Comparison of ENCODE assay signal across 16 cellular contexts in genomic region chr9:88984543-88984883, GRCh38. TPM values are rescaled to one million over a fixed set of nuclear protein-coding genes. Genes with fewer than 3 reads are reported as not detected.
A peak's percentile ranks its signal among the peaks of the same experiment; 100 is the strongest.
DNase-seq lines count a peak whose midpoint lies in the region; ATAC-seq and TF ChIP-seq lines count a peak whose summit lies in the region.
"Had no signal": no experiment of that assay in that cellular context is flagged by ENCODE, and none has a peak within 500 bp of the region (broad histone marks: within the 10 kb centered on the region; RNA-seq: fewer than 3 reads in every experiment).

No MANE protein-coding gene starts in this region.

- H3K27me3 ChIP-seq in PC-3 (ENCODE audit: low read length) (no peaks in the 10 kb centered on the region), foreskin keratinocyte (peaks cover 3% of the 10 kb centered on the region), prostate gland (replicated peaks; ENCODE audit: insufficient read depth) (no peaks in the 10 kb centered on the region)
- H3K27me3 ChIP-seq in CD8-positive, alpha-beta memory T cell (ENCODE audit: insufficient read depth, low read length, poor library complexity, severe bottlenecking): no peaks in the 10 kb centered on the region

- intact Hi-C loops in PC-3 (cut with micrococcal nuclease): no loop called here
- intact Hi-C loops in prostate gland (cut with DNase I): no loop called here

- TF ChIP-seq POLR2A in prostate gland (IDR thresholded peaks at IDR 0.05): no peak

- DNase-seq in PC-3 (peak; percentile 28), epithelial cell of esophagus (ENCODE audit: low read depth) (peak; percentile 88), foreskin keratinocyte (peak; percentile 57 to 75), prostate gland (ENCODE audit: low spot score) (peak; percentile 74), nephron progenitor cell (no peak), NCI-H524 treated with DMSO at 0.1 percent for 48 hours (lab: John Stamatoyannopoulos, UW) (no peak), COR-L47 (lab: John Stamatoyannopoulos, UW) (no peak)
- DNase-seq in CD8-positive, alpha-beta memory T cell: no peak
- DNase-seq: 8988T; ACHN; CD4-positive, CD25-positive, alpha-beta regulatory T cell; DMS79 treated with DMSO at 0.1 percent for 48 hours; EL; GM23248 had no signal

- H4K20me1 ChIP-seq in PC-3 (ENCODE audit: low read length): no peaks in the 10 kb centered on the region
- H4K20me1 ChIP-seq: BLaER1 treated with 17β-estradiol and CSF1 and Interleukin-3, amounts not matched to agents 10 nM and 100 nM had no signal

- POLR2A ChIA-PET in PC-3 (lab: Charles Lee; ENCODE audit: unreplicated experiment): no interaction called here
- POLR2A ChIA-PET in CD8-positive, alpha-beta memory T cell (lab: Charles Lee): no interaction called here

- peaks cover 38% of the 10 kb centered on the region for H3K9me3 Mint-ChIP-seq in nephron progenitor cell
- H3K9me3 Mint-ChIP-seq in CD8-positive, alpha-beta memory T cell: no peaks in the 10 kb centered on the region

- no peak overlapping the region for H3K27ac Mint-ChIP-seq in nephron progenitor cell
- no peak overlapping the region for H3K27ac Mint-ChIP-seq in CD8-positive, alpha-beta memory T cell

- TF ChIP-seq CTCF in PC-3 (conservative IDR thresholded peaks at IDR 0.05; ENCODE audit: low read depth, low read length) (no peak), epithelial cell of esophagus (IDR thresholded peaks at IDR 0.05; ENCODE audit: insufficient read depth, low read depth, low read length, missing control alignments) (no peak), foreskin keratinocyte (conservative IDR thresholded peaks at IDR 0.05) (no peak), prostate gland (IDR thresholded peaks at IDR 0.05) (no peak), nephron progenitor cell (IDR thresholded peaks at IDR 0.05) (no peak)

- ATAC-seq in PC-3 (no peak), foreskin keratinocyte (no peak)
- ATAC-seq: HCT116 had no signal

- BruUV-seq in PC-3 (replicated peaks; lab: Mats Ljungman, UMichigan): no TSS peak

- no peak overlapping the region for H3K4me3 Mint-ChIP-seq in nephron progenitor cell
- no peak overlapping the region for H3K4me3 Mint-ChIP-seq in CD8-positive, alpha-beta memory T cell
- H3K4me3 Mint-ChIP-seq: CD4-positive, CD25-positive, alpha-beta regulatory T cell had no signal

- H3K79me2 ChIP-seq in PC-3 (ENCODE audit: low read length): no peaks in the 10 kb centered on the region

- no peaks in the 10 kb centered on the region for H3K27me3 Mint-ChIP-seq in nephron progenitor cell (ENCODE audit: low read depth, poor library complexity)
- peaks cover 13 to 22% of the 10 kb centered on the region in 2 donors for H3K27me3 Mint-ChIP-seq in CD8-positive, alpha-beta memory T cell

- CTCF ChIA-PET in PC-3 (lab: Charles Lee): no interaction called here
- CTCF ChIA-PET in CD8-positive, alpha-beta memory T cell (lab: Charles Lee): no interaction called here

- H3K4me2 ChIP-seq in PC-3 (ENCODE audit: low read length): no peak overlapping the region
- H3K4me2 ChIP-seq: BLaER1 treated with 17β-estradiol and CSF1 and Interleukin-3, amounts not matched to agents 10 nM and 100 nM had no signal

- H3K4me1 ChIP-seq in PC-3 (ENCODE audit: insufficient read depth, low read length): no peaks in the 10 kb centered on the region
- H3K4me1 ChIP-seq in foreskin keratinocyte: no peaks in the 10 kb centered on the region
- H3K4me1 ChIP-seq in prostate gland (replicated peaks): no peaks in the 10 kb centered on the region
- peaks cover 6% of the 10 kb centered on the region for H3K4me1 ChIP-seq in CD8-positive, alpha-beta memory T cell (ENCODE audit: insufficient read depth, low read length)

- no peak overlapping the region for H3K4me3 ChIP-seq in PC-3 (ENCODE audit: low read length)
- no peak overlapping the region for H3K4me3 ChIP-seq in epithelial cell of esophagus (ENCODE audit: low read length)
- no peak overlapping the region for H3K4me3 ChIP-seq in prostate gland
- H3K4me3 ChIP-seq in CD8-positive, alpha-beta memory T cell (ENCODE audit: low read length): no peak overlapping the region
- H3K4me3 ChIP-seq: BLaER1 treated with 17β-estradiol and CSF1 and Interleukin-3, amounts not matched to agents 10 nM and 100 nM; GM23248 had no signal

- H3K9me3 ChIP-seq in PC-3 (ENCODE audit: low read length) (0 out of 2 replicates have a peak, but pooled peaks cover 10% of the 10 kb centered on the region), prostate gland (no peaks in the 10 kb centered on the region)
- H3K9me3 ChIP-seq in CD8-positive, alpha-beta memory T cell (ENCODE audit: low read length): no peaks in the 10 kb centered on the region

- H3K36me3 ChIP-seq in PC-3 (ENCODE audit: low read depth, low read length) (no peaks in the 10 kb centered on the region), prostate gland (no peaks in the 10 kb centered on the region)
- no peaks in the 10 kb centered on the region for H3K36me3 ChIP-seq in CD8-positive, alpha-beta memory T cell (ENCODE audit: insufficient read depth, low read length)
- H3K36me3 ChIP-seq: BLaER1 treated with 17β-estradiol and CSF1 and Interleukin-3, amounts not matched to agents 10 nM and 100 nM had no signal

- H3K9me2 ChIP-seq in PC-3 (replicated peaks; ENCODE audit: low read length): no peaks in the 10 kb centered on the region

- peaks cover 19% of the 10 kb centered on the region for H3K36me3 Mint-ChIP-seq in nephron progenitor cell (ENCODE audit: low read depth)
- H3K36me3 Mint-ChIP-seq in CD8-positive, alpha-beta memory T cell: no peaks in the 10 kb centered on the region
- H3K36me3 Mint-ChIP-seq: CD4-positive, CD25-positive, alpha-beta regulatory T cell had no signal

- H3K27ac ChIP-seq in PC-3 (ENCODE audit: low read length) (no peak overlapping the region), foreskin keratinocyte (no peak overlapping the region), prostate gland (no peak overlapping the region)
- no peak overlapping the region for H3K27ac ChIP-seq in CD8-positive, alpha-beta memory T cell (ENCODE audit: low read depth, low read length)
- H3K27ac ChIP-seq: BLaER1 treated with 17β-estradiol and CSF1 and Interleukin-3, amounts not matched to agents 10 nM and 100 nM; GM23248 had no signal

- H3K9ac ChIP-seq in PC-3 (ENCODE audit: low read length): no peak overlapping the region
- H3K9ac ChIP-seq: BLaER1 treated with 17β-estradiol and CSF1 and Interleukin-3, amounts not matched to agents 10 nM and 100 nM; GM23248 had no signal

- WGBS in prostate gland: 42% methylated on average over 4 of the region's 4 CpGs

- H3F3A ChIP-seq in PC-3 (ENCODE audit: low read length, unreplicated experiment): no peaks in the 10 kb centered on the region

- H2AFZ ChIP-seq in PC-3 (ENCODE audit: low read length): no peak overlapping the region
- H2AFZ ChIP-seq: GM23248 had no signal

- peaks cover 14% of the 10 kb centered on the region for H3K4me1 Mint-ChIP-seq in nephron progenitor cell
- peaks cover 4 to 9% (median 7%) of the 10 kb centered on the region in 3 donors for H3K4me1 Mint-ChIP-seq in CD8-positive, alpha-beta memory T cell

RNA-seq across cellular contexts. Expression of gene S1PR3, which starts 6.8 kb away (rescaled TPM):
- 8.4 and 10.0 TPM in 2 replicates for total RNA-seq in PC-3 (2014; rRNA removed)
- 6.5 and 7.1 TPM in 2 replicates for total RNA-seq in foreskin keratinocyte
- polyA plus RNA-seq in foreskin keratinocyte: 2.5 and 3.1 TPM in 2 replicates
- total RNA-seq in prostate gland: 10 to 100 TPM in 1 of 2 donors, 1 to 10 TPM in 1; 8.2 to 16.3 TPM
- total RNA-seq in CD8-positive, alpha-beta memory T cell: under 1 TPM; 0.80 to 0.90 TPM
- not detected for polyA plus RNA-seq in CD8-positive, alpha-beta memory T cell
- total RNA-seq: CD4-positive, CD25-positive, alpha-beta regulatory T cell had no signal

Comparison
In these comparisons a context has a peak if more than half of its experiments do, and no peak if none do; other contexts are left out.
1. DNase-seq: peak in PC-3 (single experiment), epithelial cell of esophagus (single experiment), foreskin keratinocyte (2 of 2) and prostate gland (single experiment); none in nephron progenitor cell (single experiment), NCI-H524 treated with DMSO at 0.1 percent for 48 hours (single experiment), CD8-positive, alpha-beta memory T cell (0 of 5) and COR-L47 (single experiment).